Comparison of ENCODE assay signal across 10 cellular contexts in the genomic region with DNA sequence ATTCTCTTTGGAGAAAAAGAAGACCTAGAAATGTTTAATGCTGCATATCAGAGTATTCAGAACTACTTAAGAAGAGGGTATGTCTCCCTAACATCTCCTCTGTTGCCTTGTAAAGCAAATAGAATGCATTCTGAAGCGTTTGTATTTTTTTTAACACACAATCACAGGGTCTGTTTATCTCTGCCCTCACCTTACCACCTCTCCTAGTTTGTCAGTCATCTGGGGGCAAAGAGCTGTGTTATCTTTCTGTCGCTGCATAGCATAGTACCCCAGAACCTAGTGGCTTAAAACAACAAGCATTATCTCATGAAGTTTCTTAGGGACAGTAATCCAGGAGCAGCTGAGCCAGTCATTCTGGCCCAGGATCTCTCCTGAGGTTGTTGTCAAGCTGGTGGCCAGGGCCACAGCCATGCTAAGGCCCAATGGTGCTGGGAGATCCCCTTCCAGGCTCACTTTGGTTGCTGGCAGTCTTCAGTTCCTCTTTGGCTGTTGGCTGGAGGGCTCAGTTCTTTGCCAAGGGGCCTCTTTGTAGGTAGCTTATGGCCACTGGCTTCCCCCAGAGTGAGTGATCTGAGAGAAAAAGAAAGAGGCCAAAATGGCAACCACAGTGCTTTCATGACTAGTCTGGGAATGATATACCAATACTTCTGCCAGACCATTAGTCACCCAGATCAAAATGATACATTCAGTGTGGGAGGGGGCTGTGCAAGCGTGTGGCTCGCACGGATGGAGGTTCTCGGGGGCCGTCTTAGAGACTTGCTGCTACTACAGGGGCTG. TPM values are rescaled to one million over a fixed set of nuclear protein-coding genes. Genes with fewer than 3 reads are reported as not detected.
DNase-seq lines count a peak whose midpoint lies in the region; ATAC-seq and TF ChIP-seq lines count a peak whose summit lies in the region.
"Had no signal": no experiment of that assay in that cellular context is flagged by ENCODE, and none has a peak within 500 bp of the region (broad histone marks: within the 10 kb centered on the region; RNA-seq: fewer than 3 reads in every experiment).

No MANE protein-coding gene starts in this region.

- no peaks in the 10 kb centered on the region for H3K9me3 ChIP-seq in A673 (ENCODE audit: low read depth, low read length, poor library complexity, severe bottlenecking)
- H3K9me3 ChIP-seq: tibial artery had no signal

- no peaks in the 10 kb centered on the region for H3K9me3 Mint-ChIP-seq in activated naive CD8-positive, alpha-beta T cell treated with anti-CD3 and anti-CD28 coated beads, Interleukin-2, amount 10 ng/mL, durations not matched to agents 7 days and 5 days
- H3K9me3 Mint-ChIP-seq in mesothelial cell of epicardium, result no peaks in the 10 kb centered on the region

- H3K27me3 Mint-ChIP-seq in activated naive CD8-positive, alpha-beta T cell treated with anti-CD3 and anti-CD28 coated beads, Interleukin-2, amount 10 ng/mL, durations not matched to agents 7 days and 5 days, result no peaks in the 10 kb centered on the region
- no peaks in the 10 kb centered on the region for H3K27me3 Mint-ChIP-seq in mesothelial cell of epicardium (ENCODE audit: low read depth)

- DNase-seq in GM03348 (ENCODE audit: low spot score) (peak; percentile 21), GM19240 (ENCODE audit: insufficient read length, low spot score) (peak; percentile 28), DMS53 (lab: John Stamatoyannopoulos, UW) (no peak), mesothelial cell of epicardium (ENCODE audit: low spot score in 2 of 2, unreplicated experiment in 2 of 2) (no peak), A673 (ENCODE audit: low spot score) (no peak), NOMO-1 treated with DMSO at 0.1 percent for 48 hours (lab: John Stamatoyannopoulos, UW; ENCODE audit: unreplicated experiment) (no peak)
- no peak for DNase-seq in activated naive CD8-positive, alpha-beta T cell treated with anti-CD3 and anti-CD28 coated beads, Interleukin-2, amount 10 ng/mL, durations not matched to agents 7 days and 5 days
- DNase-seq: effector CD4-positive, alpha-beta T cell; tibial artery had no signal

- H3K36me3 ChIP-seq in A673 (ENCODE audit: insufficient read depth, low read length, poor library complexity, severe bottlenecking), result peaks cover 90% of the 10 kb centered on the region

- H3K4me1 ChIP-seq in A673 (ENCODE audit: insufficient read depth, low read length, poor library complexity, severe bottlenecking), result peaks cover 20% of the 10 kb centered on the region
- H3K4me1 ChIP-seq: tibial artery had no signal

- intact Hi-C loops in A673 (cut with micrococcal nuclease; ENCODE audit: unreplicated experiment), result no loop called here

- POLR2A ChIA-PET in activated naive CD8-positive, alpha-beta T cell treated with anti-CD3 and anti-CD28 coated beads, Interleukin-2, amount 10 ng/mL, durations not matched to agents 7 days and 5 days (lab: Charles Lee), result no interaction called here
- POLR2A ChIA-PET in A673 (lab: Charles Lee; ENCODE audit: low non-redundant PET), result no interaction called here

- H3K4me3 ChIP-seq in A673 (ENCODE audit: low read depth, low read length, poor library complexity, severe bottlenecking), result no peak overlapping the region
- H3K4me3 ChIP-seq: tibial artery had no signal

- H3K27me3 ChIP-seq in A673 (replicated peaks; ENCODE audit: insufficient read depth, low read depth, low read length, poor library complexity), result no peaks in the 10 kb centered on the region
- H3K27me3 ChIP-seq: tibial artery had no signal

- no peak for TF ChIP-seq CTCF in mesothelial cell of epicardium (IDR thresholded peaks at IDR 0.05; ENCODE audit: unreplicated experiment)
- TF ChIP-seq CTCF in A673 (conservative IDR thresholded peaks at IDR 0.05; ENCODE audit: low read depth, low read length), result no peak

- no TSS peak for BruUV-seq in A673 (replicated peaks; lab: Mats Ljungman, UMichigan)

- no peak overlapping the region for H3K4me3 Mint-ChIP-seq in activated naive CD8-positive, alpha-beta T cell treated with anti-CD3 and anti-CD28 coated beads, Interleukin-2, amount 10 ng/mL, durations not matched to agents 7 days and 5 days
- H3K4me3 Mint-ChIP-seq in mesothelial cell of epicardium, result no peak overlapping the region

- H3K36me3 Mint-ChIP-seq in activated naive CD8-positive, alpha-beta T cell treated with anti-CD3 and anti-CD28 coated beads, Interleukin-2, amount 10 ng/mL, durations not matched to agents 7 days and 5 days, result peaks cover 54% of the 10 kb centered on the region
- H3K36me3 Mint-ChIP-seq in mesothelial cell of epicardium, result peaks cover 60% of the 10 kb centered on the region

- H3K27ac ChIP-seq in A673 (ENCODE audit: low read depth, low read length, poor library complexity, severe bottlenecking), result no peak overlapping the region
- H3K27ac ChIP-seq: tibial artery had no signal

- peak overlapping the region; percentile 34 for H3K27ac Mint-ChIP-seq in activated naive CD8-positive, alpha-beta T cell treated with anti-CD3 and anti-CD28 coated beads, Interleukin-2, amount 10 ng/mL, durations not matched to agents 7 days and 5 days
- H3K27ac Mint-ChIP-seq in mesothelial cell of epicardium, result no peak overlapping the region

- ATAC-seq in HG03064 (IDR thresholded peaks at IDR 0.05; ENCODE audit: low read depth, unreplicated experiment), result peak; percentile 97
- no peak for ATAC-seq in activated naive CD8-positive, alpha-beta T cell treated with anti-CD3 and anti-CD28 coated beads, Interleukin-2, amount 10 ng/mL, durations not matched to agents 7 days and 5 days (ENCODE audit: low read depth)

- peaks cover 3% of the 10 kb centered on the region for H3K4me1 Mint-ChIP-seq in activated naive CD8-positive, alpha-beta T cell treated with anti-CD3 and anti-CD28 coated beads, Interleukin-2, amount 10 ng/mL, durations not matched to agents 7 days and 5 days
- no peaks in the 10 kb centered on the region for H3K4me1 Mint-ChIP-seq in mesothelial cell of epicardium

- CTCF ChIA-PET in A673 (lab: Charles Lee), result interaction anchor here (0.6 kb wide), 1 partner anchor 11 kb away, joined by 4 read pairs; no protein-coding TSS in a partner anchor

RNA-seq across cellular contexts. Expression of gene EDEM1, which starts 17.8 kb away (rescaled TPM):
- total RNA-seq in activated naive CD8-positive, alpha-beta T cell treated with anti-CD3 and anti-CD28 coated beads, Interleukin-2, amount 10 ng/mL, durations not matched to agents 7 days and 5 days, result 10 to 100 TPM; 92.5 to 94.2 TPM
- total RNA-seq in mesothelial cell of epicardium (24.0 to 26.0 TPM (median 25.7 TPM) in 3 replicates), A673 (2021) (31.4 and 32.1 TPM in 2 replicates)

Comparison
In these comparisons a context has a peak if more than half of its experiments do, and no peak if none do; other contexts are left out.
1. DNase-seq: peak in GM03348 (single experiment) and GM19240 (single experiment); none in activated naive CD8-positive, alpha-beta T cell treated with anti-CD3 and anti-CD28 coated beads, Interleukin-2, amount 10 ng/mL, durations not matched to agents 7 days and 5 days (single experiment), DMS53 (single experiment), mesothelial cell of epicardium (0 of 2), A673 (single experiment) and NOMO-1 treated with DMSO at 0.1 percent for 48 hours (single experiment).